ENCODE assay signal across 27 cellular contexts in the genomic region with DNA sequence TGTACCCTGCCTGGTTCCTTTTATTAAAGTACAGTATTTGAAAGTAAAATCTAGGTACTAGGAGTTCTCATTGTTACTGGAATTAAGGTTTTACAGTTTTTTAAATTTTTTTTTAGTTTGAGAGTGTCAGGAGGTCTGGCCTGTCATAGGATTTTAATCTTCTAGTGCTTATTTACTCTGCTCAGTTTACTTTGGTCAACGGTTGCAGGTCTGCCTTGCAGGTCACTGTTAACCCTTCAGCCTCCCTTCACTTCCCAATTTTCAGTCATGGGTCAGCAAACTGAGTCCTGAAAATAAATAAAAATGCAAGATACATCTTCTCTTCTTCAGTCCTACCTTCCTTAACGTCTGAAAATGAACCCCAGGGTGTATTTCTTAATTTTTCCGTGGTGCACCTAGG. TPM values are rescaled to one million over a fixed set of nuclear protein-coding genes. Genes with fewer than 3 reads are reported as not detected.
DNase-seq lines count a peak whose midpoint lies in the region; ATAC-seq, FAIRE-seq and TF ChIP-seq lines count a peak whose summit lies in the region.
"Had no signal": no experiment of that assay in that cellular context is flagged by ENCODE, and none has a peak within 500 bp of the region (broad histone marks: within the 10 kb centered on the region; RNA-seq: fewer than 3 reads in every experiment).

No MANE protein-coding gene starts in this region.

- POLR2A ChIA-PET in K562 (lab: Yijun Ruan, JAX): interaction anchor here (1.2 kb wide), 1 partner anchor 25 kb away, joined by 3 read pairs; no protein-coding TSS in a partner anchor

- no peaks in the 10 kb centered on the region for H3K36me3 ChIP-seq in K562 (ENCODE audit: control insufficient read depth, insufficient read depth, low read length)
- no peaks in the 10 kb centered on the region for H3K36me3 ChIP-seq in liver (ENCODE audit: control insufficient read depth in 4 of 4, insufficient read depth in 3 of 4, low read depth in 1 of 4, low read length in 3 of 4)
- no peaks in the 10 kb centered on the region for H3K36me3 ChIP-seq in osteoblast (ENCODE audit: insufficient read depth, low read length)
- H3K36me3 ChIP-seq: BE2C, BLaER1 had no signal

- H2AFZ ChIP-seq in K562 (ENCODE audit: low read depth, low read length): 0 out of 2 replicates have a peak overlapping the region, but pooled peaks have one; percentile 49
- no peak overlapping the region for H2AFZ ChIP-seq in osteoblast (ENCODE audit: low read length)

- no peak overlapping the region for H3K4me3 ChIP-seq in K562
- no peak overlapping the region for H3K4me3 ChIP-seq in liver (ENCODE audit: low read depth in 1 of 3, low read length in 3 of 3)
- no peak overlapping the region for H3K4me3 ChIP-seq in osteoblast (ENCODE audit: insufficient read depth, low read length)
- H3K4me3 ChIP-seq: BLaER1, GM12878 had no signal

- H3K9me3 ChIP-seq in K562 (replicated peaks; ENCODE audit: control insufficient read depth, insufficient read depth, low read depth, low read length) (no peaks in the 10 kb centered on the region), liver (ENCODE audit: control insufficient read depth in 4 of 4, low read length in 3 of 4) (no peaks in the 10 kb centered on the region), osteoblast (ENCODE audit: low read depth, low read length) (no peaks in the 10 kb centered on the region)
- H3K9me3 ChIP-seq: BE2C, BLaER1 had no signal

- no peaks in the 10 kb centered on the region for H3K4me1 ChIP-seq in K562 (replicated peaks in 1 of 2; ENCODE audit: control insufficient read depth in 2 of 2, insufficient read depth in 2 of 2, low read length in 2 of 2)
- peaks cover 8 to 39% (median 23%) of the 10 kb centered on the region in 4 donors for H3K4me1 ChIP-seq in liver (ENCODE audit: control insufficient read depth in 4 of 4, insufficient read depth in 4 of 4, low read length in 3 of 4)
- H3K4me1 ChIP-seq in osteoblast (ENCODE audit: insufficient read depth, low read length): peaks cover 6% of the 10 kb centered on the region
- H3K4me1 ChIP-seq: BE2C, BLaER1 had no signal

- no peak for TF ChIP-seq RAD21 in K562 (CRISPR knock-in tag; conservative IDR thresholded peaks at IDR 0.05 in 1 of 2, IDR thresholded peaks at IDR 0.05 in 1 of 2)
- TF ChIP-seq RAD21 in liver (IDR thresholded peaks at IDR 0.05): peak in 1 of 2 donors; percentile 32

- H4K20me1 ChIP-seq in K562 (replicated peaks; ENCODE audit: control insufficient read depth, insufficient read depth, low read length) (no peaks in the 10 kb centered on the region), osteoblast (ENCODE audit: insufficient read depth, low read length) (no peaks in the 10 kb centered on the region)
- H4K20me1 ChIP-seq: BLaER1 had no signal

- no peak for TF ChIP-seq EP300 in K562 (IDR thresholded peaks at IDR 0.05; ENCODE audit: low read length)

- no peak overlapping the region for H3K27ac ChIP-seq in K562 (ENCODE audit: extremely low read depth, low read depth, low read length)
- peak overlapping the region; percentile 41 to 54 for H3K27ac ChIP-seq in liver (ENCODE audit: low read depth in 1 of 2, low read length in 2 of 2)
- no peak overlapping the region for H3K27ac ChIP-seq in osteoblast (ENCODE audit: low read depth, low read length)
- H3K27ac ChIP-seq: BLaER1 had no signal

- no TSS peak for BruUV-seq in K562 (replicated peaks; lab: Mats Ljungman, UMichigan)

- H3K27me3 ChIP-seq in K562 (ENCODE audit: control insufficient read depth in 2 of 2, insufficient read depth in 2 of 2, low read length in 2 of 2) (no peaks in the 10 kb centered on the region), liver (ENCODE audit: control insufficient read depth in 4 of 4, insufficient read depth in 4 of 4, low read length in 3 of 4) (no peaks in the 10 kb centered on the region), osteoblast (ENCODE audit: insufficient read depth, low read length) (no peaks in the 10 kb centered on the region)
- H3K27me3 ChIP-seq: BE2C, BLaER1 had no signal

- DNase-seq in K562 (ENCODE audit: extremely low read depth in 1 of 4, low spot score in 3 of 4) (no peak), left lobe of liver (ENCODE audit: low spot score) (no peak), osteoblast (ENCODE audit: insufficient read length, low spot score, missing footprints) (peak; percentile 37), HT-29 (ENCODE audit: low spot score) (no peak), UCSD-AML1 (lab: John Stamatoyannopoulos, UW; ENCODE audit: unreplicated experiment) (no peak)
- DNase-seq: 8988T; ACHN; BE2C; C1 segment of cervical spinal cord; CD4-positive, alpha-beta memory T cell; CD4-positive, CD25-positive, alpha-beta regulatory T cell; CD8-positive, alpha-beta memory T cell; COR-L47; DMS 273 treated with DMSO at 0.1 percent for 48 hours; DMS153; DMS53; DMS79; DND-41; EL; GDM1 had no signal

- H3K79me2 ChIP-seq in K562 (ENCODE audit: control insufficient read depth, insufficient read depth, low read length): no peaks in the 10 kb centered on the region
- no peaks in the 10 kb centered on the region for H3K79me2 ChIP-seq in osteoblast (ENCODE audit: insufficient read depth, low read length)

- H3K9ac ChIP-seq in K562 (ENCODE audit: insufficient read depth in 1 of 2, low read depth in 2 of 2, low read length in 2 of 2): no peak overlapping the region
- peak overlapping the region in 1 of 2 donors; percentile 63 for H3K9ac ChIP-seq in liver (ENCODE audit: low read depth in 1 of 2, low read length in 2 of 2)
- H3K9ac ChIP-seq: BLaER1 had no signal

- CTCF ChIA-PET in K562 (lab: Yijun Ruan, JAX; ENCODE audit: low intra/inter-chr PET ratio): no interaction called here

- H3K4me2 ChIP-seq in K562 (ENCODE audit: insufficient read depth, low read length) (no peak overlapping the region), osteoblast (ENCODE audit: insufficient read depth, low read length) (no peak overlapping the region)
- H3K4me2 ChIP-seq: BLaER1 had no signal

- no peaks in the 10 kb centered on the region for H3K9me1 ChIP-seq in K562 (ENCODE audit: control insufficient read depth, insufficient read depth, low read length)

- FAIRE-seq in K562 (lab: Jason Lieb, UNC): no peak
- FAIRE-seq: A204.1, GM12878, GM12892, GM19239 had no signal

- TF ChIP-seq CTCF in K562 (IDR thresholded peaks at IDR 0.05 in 2 of 3, conservative IDR thresholded peaks at IDR 0.05 in 1 of 3; ENCODE audit: insufficient read depth in 2 of 3, low read depth in 1 of 3, low read length in 3 of 3) (no peak), liver (IDR thresholded peaks at IDR 0.05; ENCODE audit: low read depth, low read length, missing input control) (no peak), osteoblast (IDR thresholded peaks at IDR 0.05; ENCODE audit: extremely low read depth, low read depth, low read length) (no peak)

- no peak for TF ChIP-seq POLR2A in K562 (conservative IDR thresholded peaks at IDR 0.05)

- in situ Hi-C loops in K562 (cut with MboI): loop anchor here (5.0 kb wide), 1 partner anchor 270 kb away; no protein-coding TSS in a partner anchor

- ATAC-seq in K562: no peak
- ATAC-seq in left lobe of liver: peak; percentile 75
- ATAC-seq in GM19397 (IDR thresholded peaks at IDR 0.05; ENCODE audit: unreplicated experiment): no peak
- ATAC-seq: GM12878 had no signal

- 13% methylated on average over 3 of the region's 3 CpGs for WGBS in K562 (ENCODE audit: insufficient coverage, low coverage, missing lambda C conversion rate)
- WGBS in liver: 31% methylated on average over 3 of the region's 3 CpGs

- intact Hi-C loops in K562 (cut with micrococcal nuclease): loop anchor here (10.0 kb wide), 1 partner anchor 447 kb away; no protein-coding TSS in a partner anchor

RNA-seq across cellular contexts. Expression of gene PTBP3, which starts 18.8 kb away (rescaled TPM):
- total RNA-seq in K562 (2011; cell fraction: chromatin; rRNA removed; ENCODE audit: low replicate concordance): 83.3 and 94.4 TPM in 2 replicates
- 15.2 and 20.9 TPM in 2 replicates for total RNA-seq in K562 (2011; cell fraction: nucleolus; rRNA removed)
- 43.6 and 84.2 TPM in 2 replicates for total RNA-seq in K562 (2011; cell fraction: nucleoplasm; rRNA removed)
- total RNA-seq in K562 (2014; rRNA removed) (36.9 and 44.4 TPM in 2 replicates), K562 (2014; rRNA removed; fragmentation: Illumina TruSeq; extraction: Trizol) (83.5 and 93.8 TPM in 2 replicates), K562 (2015; rRNA removed; fragmentation: Illumina TruSeq; extraction: Trizol) (71.3 and 77.1 TPM in 2 replicates), K562 (2021) (109 and 116 TPM in 2 replicates), left lobe of liver (18.7 TPM), liver (10 to 100 TPM; 11.8 to 34.1 TPM), osteoblast (41.0 and 42.0 TPM in 2 replicates)
- polyA plus RNA-seq in K562 (2011; rRNA removed) (132 and 151 TPM in 2 replicates), K562 (2014; fragmentation: Illumina TruSeq; extraction: Trizol) (60.3 and 68.0 TPM in 2 replicates), K562 (2014; fragmentation: Nextera tagmentation; extraction: Ambion mirVana) (10 to 100 TPM; 22.4 to 26.7 TPM), K562 (2014; rRNA removed) (42.0 and 45.5 TPM in 2 replicates), liver (1 to 10 TPM; 4.3 to 6.7 TPM)
- polyA plus RNA-seq in K562 (2011; cell fraction: cytosol; rRNA removed): 122 and 173 TPM in 2 replicates
- 54.8 and 78.5 TPM in 2 replicates for polyA plus RNA-seq in K562 (2011; cell fraction: nucleus; rRNA removed)
- 34.5 and 35.0 TPM in 2 replicates for polyA plus RNA-seq in K562 (2012)
- polyA minus RNA-seq in K562 (2011; rRNA and poly(A)+ RNA removed): 252 and 271 TPM in 2 replicates
- polyA minus RNA-seq in K562 (2011; cell fraction: cytosol; rRNA and poly(A)+ RNA removed): 85.2 and 87.1 TPM in 2 replicates
- 22.9 and 43.9 TPM in 2 replicates for polyA minus RNA-seq in K562 (2011; cell fraction: nucleus; rRNA and poly(A)+ RNA removed)
- total RNA-seq in HT-29 (2014; rRNA removed; shearing (Covaris generic)): 25.9 and 27.4 TPM in 2 replicates

RNA-seq across cellular contexts. Expression of gene HSDL2, which starts 27.7 kb away (rescaled TPM):
- total RNA-seq in K562 (2011; cell fraction: chromatin; rRNA removed; ENCODE audit: low replicate concordance): 17.0 and 29.9 TPM in 2 replicates
- total RNA-seq in K562 (2011; cell fraction: nucleolus; rRNA removed): 11.0 and 12.2 TPM in 2 replicates
- 15.3 and 17.0 TPM in 2 replicates for total RNA-seq in K562 (2011; cell fraction: nucleoplasm; rRNA removed)
- 22.8 and 23.1 TPM in 2 replicates for total RNA-seq in K562 (2014; rRNA removed)
- 43.4 and 46.3 TPM in 2 replicates for total RNA-seq in K562 (2014; rRNA removed; fragmentation: Illumina TruSeq; extraction: Trizol)
- 37.6 and 40.3 TPM in 2 replicates for total RNA-seq in K562 (2015; rRNA removed; fragmentation: Illumina TruSeq; extraction: Trizol)
- total RNA-seq in K562 (2021): 28.8 and 29.7 TPM in 2 replicates
- polyA plus RNA-seq in K562 (2011; rRNA removed): 64.8 and 74.1 TPM in 2 replicates
- polyA plus RNA-seq in K562 (2011; cell fraction: cytosol; rRNA removed): 11.2 and 23.1 TPM in 2 replicates
- 7.7 and 15.4 TPM in 2 replicates for polyA plus RNA-seq in K562 (2011; cell fraction: nucleus; rRNA removed)
- 29.3 and 34.5 TPM in 2 replicates for polyA plus RNA-seq in K562 (2012)
- polyA plus RNA-seq in K562 (2014; fragmentation: Illumina TruSeq; extraction: Trizol): 33.3 and 37.4 TPM in 2 replicates
- 10 to 100 TPM; 32.7 to 35.6 TPM for polyA plus RNA-seq in K562 (2014; fragmentation: Nextera tagmentation; extraction: Ambion mirVana)
- polyA plus RNA-seq in K562 (2014; rRNA removed): 23.1 and 24.6 TPM in 2 replicates
- 98.5 and 105 TPM in 2 replicates for polyA minus RNA-seq in K562 (2011; rRNA and poly(A)+ RNA removed)
- 31.7 and 40.8 TPM in 2 replicates for polyA minus RNA-seq in K562 (2011; cell fraction: cytosol; rRNA and poly(A)+ RNA removed)
- 7.9 and 16.2 TPM in 2 replicates for polyA minus RNA-seq in K562 (2011; cell fraction: nucleus; rRNA and poly(A)+ RNA removed)
- 83.8 TPM for total RNA-seq in left lobe of liver
- total RNA-seq in liver: 100 to 1,000 TPM in 1 of 2 donors, 10 to 100 TPM in 1; 26.1 to 135 TPM
- 10 to 100 TPM; 72.2 to 86.9 TPM for polyA plus RNA-seq in liver
- 42.3 and 44.2 TPM in 2 replicates for total RNA-seq in osteoblast
- 27.4 and 29.5 TPM in 2 replicates for total RNA-seq in HT-29 (2014; rRNA removed; shearing (Covaris generic))

Comparison
In these comparisons a context has a peak if more than half of its experiments do, and no peak if none do; other contexts are left out.
1. H3K27ac ChIP-seq: peak in liver (2 of 2); none in K562 (single experiment) and osteoblast (single experiment).